17 cellular contexts compared by ENCODE assay signal in genomic region chr14:68168460-68169109, GRCh38.
A peak's percentile ranks its signal among the peaks of the same experiment; 100 is the strongest.
DNase-seq lines count a peak whose midpoint lies in the region; ATAC-seq, FAIRE-seq and TF ChIP-seq lines count a peak whose summit lies in the region.
"Had no signal": no experiment of that assay in that cellular context is flagged by ENCODE, and none has a peak within 500 bp of the region (broad histone marks: within the 10 kb centered on the region; RNA-seq: fewer than 3 reads in every experiment).

No MANE protein-coding gene starts in this region.

- CTCF ChIA-PET in K562 (lab: Yijun Ruan, JAX; ENCODE audit: low intra/inter-chr PET ratio): no interaction called here

- no peak for ATAC-seq in K562
- no peak for ATAC-seq in esophagus mucosa
- ATAC-seq: activated naive CD8-positive, alpha-beta T cell treated with anti-CD3 and anti-CD28 coated beads, Interleukin-2, amount 50 U/mL, for 24 hours; left ventricle myocardium superior had no signal

- 15% methylated on average over 1 of the region's 1 CpG for WGBS in K562 (ENCODE audit: insufficient coverage, low coverage, missing lambda C conversion rate)

- no peak for TF ChIP-seq EP300 in K562 (IDR thresholded peaks at IDR 0.05; ENCODE audit: low read length)

- H3K27me3 Mint-ChIP-seq in nephron progenitor cell (ENCODE audit: low read depth, poor library complexity): no peaks in the 10 kb centered on the region
- H3K27me3 Mint-ChIP-seq: activated naive CD8-positive, alpha-beta T cell treated with anti-CD3 and anti-CD28 coated beads, Interleukin-2, amount 50 U/mL, for 24 hours had no signal

- H3K36me3 ChIP-seq in K562 (ENCODE audit: control insufficient read depth, insufficient read depth, low read length) (no peaks in the 10 kb centered on the region), MM.1S (replicated peaks; ENCODE audit: insufficient read depth, low read length) (no peaks in the 10 kb centered on the region)
- H3K36me3 ChIP-seq: esophagus squamous epithelium, SJSA1, spleen had no signal

- BruUV-seq in K562 (replicated peaks; lab: Mats Ljungman, UMichigan): no TSS peak

- DNase-seq in NCI-H748 (lab: John Stamatoyannopoulos, UW; ENCODE audit: unreplicated experiment) (peak; percentile 9), NCI-H748 treated with DMSO at 0.1 percent for 48 hours (lab: John Stamatoyannopoulos, UW) (no peak), K562 (ENCODE audit: extremely low read depth in 1 of 4, low spot score in 3 of 4) (no peak), nephron progenitor cell (no peak), urothelium cell line (ENCODE audit: low spot score) (no peak), GM19239 (ENCODE audit: insufficient read length, low spot score) (no peak), MM.1S (no peak)
- DNase-seq: activated naive CD8-positive, alpha-beta T cell treated with anti-CD3 and anti-CD28 coated beads, Interleukin-2, amount 50 U/mL, for 24 hours; esophagus squamous epithelium; left ventricle myocardium superior; NCI-H526 treated with DMSO at 0.1 percent for 48 hours; PC-9; posterior cingulate gyrus; spleen had no signal

- H3K4me1 ChIP-seq in K562 (replicated peaks in 1 of 2; ENCODE audit: control insufficient read depth in 2 of 2, insufficient read depth in 2 of 2, low read length in 2 of 2): no peaks in the 10 kb centered on the region
- H3K4me1 ChIP-seq in MM.1S (ENCODE audit: low read length): no peaks in the 10 kb centered on the region

- no peaks in the 10 kb centered on the region for H4K20me1 ChIP-seq in K562 (replicated peaks; ENCODE audit: control insufficient read depth, insufficient read depth, low read length)
- no peaks in the 10 kb centered on the region for H4K20me1 ChIP-seq in MM.1S (ENCODE audit: insufficient read depth, low read length)

- FAIRE-seq in K562 (lab: Jason Lieb, UNC) (no peak), urothelium cell line (lab: Jason Lieb, UNC) (peak; percentile 69), GM19239 (lab: Jason Lieb, UNC) (no peak)

- H3K9me3 ChIP-seq in K562 (replicated peaks; ENCODE audit: control insufficient read depth, insufficient read depth, low read depth, low read length) (no peaks in the 10 kb centered on the region), MM.1S (replicated peaks; ENCODE audit: insufficient read depth, low read length) (no peaks in the 10 kb centered on the region)
- H3K9me3 ChIP-seq: esophagus squamous epithelium, SJSA1, spleen had no signal

- POLR2A ChIA-PET in K562 (lab: Yijun Ruan, JAX): interaction anchor here (0.7 kb wide), 1 partner anchor 33 kb away, joined by 3 read pairs; no protein-coding TSS in a partner anchor

- H3K27me3 ChIP-seq in K562 (ENCODE audit: control insufficient read depth in 2 of 2, insufficient read depth in 2 of 2, low read length in 2 of 2) (no peaks in the 10 kb centered on the region), MM.1S (replicated peaks; ENCODE audit: insufficient read depth, low read length) (no peaks in the 10 kb centered on the region)
- H3K27me3 ChIP-seq: esophagus squamous epithelium, SJSA1, spleen had no signal

- H3K36me3 Mint-ChIP-seq in nephron progenitor cell (ENCODE audit: low read depth): peaks cover 5% of the 10 kb centered on the region

- TF ChIP-seq CTCF in K562 (IDR thresholded peaks at IDR 0.05 in 2 of 3, conservative IDR thresholded peaks at IDR 0.05 in 1 of 3; ENCODE audit: insufficient read depth in 2 of 3, low read depth in 1 of 3, low read length in 3 of 3) (no peak), nephron progenitor cell (IDR thresholded peaks at IDR 0.05) (no peak), MM.1S (IDR thresholded peaks at IDR 0.05; ENCODE audit: low read length) (no peak)

- H3F3A ChIP-seq in MM.1S (ENCODE audit: insufficient read depth, low read length): no peaks in the 10 kb centered on the region

- in situ Hi-C loops in K562 (cut with MboI): no loop called here

- H3K9me3 Mint-ChIP-seq in nephron progenitor cell: no peaks in the 10 kb centered on the region
- H3K9me3 Mint-ChIP-seq: activated naive CD8-positive, alpha-beta T cell treated with anti-CD3 and anti-CD28 coated beads, Interleukin-2, amount 50 U/mL, for 24 hours had no signal

- no peak for TF ChIP-seq RAD21 in K562 (CRISPR knock-in tag; conservative IDR thresholded peaks at IDR 0.05 in 1 of 2, IDR thresholded peaks at IDR 0.05 in 1 of 2)

- intact Hi-C loops in K562 (cut with micrococcal nuclease): no loop called here

- H3K9me1 ChIP-seq in K562 (ENCODE audit: control insufficient read depth, insufficient read depth, low read length): no peaks in the 10 kb centered on the region

- H3K4me2 ChIP-seq in K562 (ENCODE audit: insufficient read depth, low read length) (no peak overlapping the region), MM.1S (ENCODE audit: low read depth, low read length) (no peak overlapping the region)
- H3K4me2 ChIP-seq: PC-9 had no signal

- H3K4me3 ChIP-seq in K562 (no peak overlapping the region), MM.1S (ENCODE audit: low read length) (no peak overlapping the region)
- H3K4me3 ChIP-seq: esophagus squamous epithelium, PC-9, SJSA1, spleen had no signal

- H3K4me3 Mint-ChIP-seq in nephron progenitor cell: peak overlapping the region; percentile 9
- H3K4me3 Mint-ChIP-seq: activated naive CD8-positive, alpha-beta T cell treated with anti-CD3 and anti-CD28 coated beads, Interleukin-2, amount 50 U/mL, for 24 hours had no signal

- H2AFZ ChIP-seq in K562 (ENCODE audit: low read depth, low read length) (no peak overlapping the region), MM.1S (ENCODE audit: low read length) (no peak overlapping the region)
- H2AFZ ChIP-seq: PC-9 had no signal

- H3K79me2 ChIP-seq in K562 (ENCODE audit: control insufficient read depth, insufficient read depth, low read length): no peaks in the 10 kb centered on the region
- no peaks in the 10 kb centered on the region for H3K79me2 ChIP-seq in MM.1S (ENCODE audit: low read length)

- no peaks in the 10 kb centered on the region for H3K9me2 ChIP-seq in MM.1S (replicated peaks; ENCODE audit: insufficient read depth, low read length)

- H3K27ac ChIP-seq in K562 (ENCODE audit: extremely low read depth, low read depth, low read length): no peak overlapping the region
- no peak overlapping the region for H3K27ac ChIP-seq in MM.1S (ENCODE audit: low read length)
- H3K27ac ChIP-seq: C4-2B, PC-9, SJSA1 had no signal

- no peak for TF ChIP-seq POLR2A in K562 (conservative IDR thresholded peaks at IDR 0.05)

- peak overlapping the region; percentile 29 for H3K27ac Mint-ChIP-seq in nephron progenitor cell
- H3K27ac Mint-ChIP-seq: activated naive CD8-positive, alpha-beta T cell treated with anti-CD3 and anti-CD28 coated beads, Interleukin-2, amount 50 U/mL, for 24 hours had no signal

- peaks cover 74% of the 10 kb centered on the region for H3K4me1 Mint-ChIP-seq in nephron progenitor cell
- H3K4me1 Mint-ChIP-seq: activated naive CD8-positive, alpha-beta T cell treated with anti-CD3 and anti-CD28 coated beads, Interleukin-2, amount 50 U/mL, for 24 hours had no signal

- H3K9ac ChIP-seq in K562 (ENCODE audit: insufficient read depth in 1 of 2, low read depth in 2 of 2, low read length in 2 of 2) (no peak overlapping the region), MM.1S (ENCODE audit: low read length) (no peak overlapping the region)

TF ChIP-seq in K562, 482 proteins besides CTCF, POLR2A, EP300 and RAD21:
- TF ChIP-seq MEIS2 (IDR thresholded peaks at IDR 0.05; ENCODE audit: partially characterized antibody) (peak; percentile 50), PKNOX1 (IDR thresholded peaks at IDR 0.05) (peak; percentile 28; the same call in 1 of the 2 replicates), ZNF583 (CRISPR knock-in tag; IDR thresholded peaks at IDR 0.05) (no peak)
- TF ChIP-seq, protein P1, sequence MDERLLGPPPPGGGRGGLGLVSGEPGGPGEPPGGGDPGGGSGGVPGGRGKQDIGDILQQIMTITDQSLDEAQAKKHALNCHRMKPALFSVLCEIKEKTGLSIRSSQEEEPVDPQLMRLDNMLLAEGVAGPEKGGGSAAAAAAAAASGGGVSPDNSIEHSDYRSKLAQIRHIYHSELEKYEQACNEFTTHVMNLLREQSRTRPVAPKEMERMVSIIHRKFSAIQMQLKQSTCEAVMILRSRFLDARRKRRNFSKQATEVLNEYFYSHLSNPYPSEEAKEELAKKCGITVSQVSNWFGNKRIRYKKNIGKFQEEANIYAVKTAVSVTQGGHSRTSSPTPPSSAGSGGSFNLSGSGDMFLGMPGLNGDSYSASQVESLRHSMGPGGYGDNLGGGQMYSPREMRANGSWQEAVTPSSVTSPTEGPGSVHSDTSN (CRISPR knock-in tag; IDR thresholded peaks at IDR 0.05; ENCODE audit: low read depth): no peak
- TF ChIP-seq, protein P1 (tag; conservative IDR thresholded peaks at IDR 0.05; ENCODE audit: low read depth): peak; percentile 70
